In genomic region chr2:201482543-201482942, GRCh38 we compare ENCODE assay signal across 16 cellular contexts.
"Had no signal": no experiment of that assay in that cellular context is flagged by ENCODE, and none has a peak within 500 bp of the region (broad histone marks: within the 10 kb centered on the region; RNA-seq: fewer than 3 reads in every experiment).

No MANE protein-coding gene starts in this region.

- DNase-seq: KBM-7, MV-4-11, NCI-H1048, NCI-H1105, NCI-H1417, NCI-H1436 treated with DMSO at 0.1 percent for 48 hours, NCI-H1694, NCI-H187 treated with DMSO at 0.1 percent for 48 hours, NCI-H2029 treated with DMSO at 0.1 percent for 48 hours, NCI-H2171 treated with DMSO at 0.1 percent for 48 hours, NCI-H345, NCI-H524, NCI-H526 treated with DMSO at 0.1 percent for 48 hours, NCI-H748 treated with DMSO at 0.1 percent for 48 hours, RPMI8226, SIG-M5 had no signal
